Comparison of ENCODE assay signal across 14 cellular contexts in the genomic region with DNA sequence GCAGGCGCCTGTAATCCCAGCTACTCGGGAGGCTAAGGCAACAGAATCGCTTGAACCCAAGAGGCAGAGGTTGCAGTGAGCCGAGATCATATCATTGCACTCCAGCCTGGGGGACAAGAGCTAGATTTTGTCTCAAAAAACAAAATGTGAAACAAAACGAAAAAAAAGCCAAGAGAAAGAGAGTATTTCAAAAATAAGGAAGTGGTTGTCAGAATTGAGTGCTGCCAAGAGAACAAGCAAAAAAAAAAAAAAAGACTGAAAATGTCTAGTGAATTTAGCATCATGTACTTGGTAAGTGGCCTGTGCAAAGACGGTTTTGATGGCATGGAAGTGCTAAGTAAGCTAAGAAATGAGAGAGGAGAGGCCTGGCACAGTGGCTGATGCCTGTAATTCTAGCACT. TPM values are rescaled to one million over a fixed set of nuclear protein-coding genes. Genes with fewer than 3 reads are reported as not detected.
DNase-seq lines count a peak whose midpoint lies in the region; ATAC-seq, FAIRE-seq and TF ChIP-seq lines count a peak whose summit lies in the region.
"Had no signal": no experiment of that assay in that cellular context is flagged by ENCODE, and none has a peak within 500 bp of the region (broad histone marks: within the 10 kb centered on the region; RNA-seq: fewer than 3 reads in every experiment).

No MANE protein-coding gene starts in this region.

- H3K27me3 Mint-ChIP-seq in MCF 10A (ENCODE audit: insufficient read depth, unreplicated experiment) (no peaks in the 10 kb centered on the region), type B pancreatic cell (no peaks in the 10 kb centered on the region)

- no peak overlapping the region for H3K18ac ChIP-seq in mesendoderm (ENCODE audit: low read length)

- TF ChIP-seq EP300 in GM12878 (IDR thresholded peaks at IDR 0.05; ENCODE audit: borderline replicate concordance in 1 of 2, control insufficient read depth in 1 of 2, low read depth in 2 of 2, low read length in 2 of 2): no peak

- TF ChIP-seq CTCF in MCF 10A (IDR thresholded peaks at IDR 0.05; ENCODE audit: unreplicated experiment) (no peak), mammary epithelial cell (conservative IDR thresholded peaks at IDR 0.05 in 1 of 2, IDR thresholded peaks at IDR 0.05 in 1 of 2; ENCODE audit: extremely low read depth in 1 of 2, insufficient read depth in 1 of 2, low read depth in 1 of 2, low read length in 2 of 2) (no peak), GM12878 (IDR thresholded peaks at IDR 0.05 in 2 of 3, conservative IDR thresholded peaks at IDR 0.05 in 1 of 3; ENCODE audit: control insufficient read depth in 2 of 3, extremely low read depth in 1 of 3, insufficient read depth in 1 of 3, low read depth in 3 of 3, low read length in 3 of 3) (no peak), type B pancreatic cell (conservative IDR thresholded peaks at IDR 0.05) (no peak)

- peak overlapping the region; percentile 16 for H3K27ac Mint-ChIP-seq in MCF 10A (ENCODE audit: low read depth, unreplicated experiment)
- H3K27ac Mint-ChIP-seq in type B pancreatic cell: peak overlapping the region; percentile 57

- H4K20me1 ChIP-seq in mammary epithelial cell (ENCODE audit: insufficient read depth, low read length): no peaks in the 10 kb centered on the region
- H4K20me1 ChIP-seq in GM12878 (ENCODE audit: control insufficient read depth, insufficient read depth): no peaks in the 10 kb centered on the region

- no peak overlapping the region for H2BK5ac ChIP-seq in mesendoderm (ENCODE audit: low read length)

- H3K27me3 ChIP-seq in mammary epithelial cell (ENCODE audit: insufficient read depth, low read length) (no peaks in the 10 kb centered on the region), GM12878 (replicated peaks in 1 of 2; ENCODE audit: control insufficient read depth in 2 of 2, insufficient read depth in 2 of 2, low read length in 1 of 2) (no peaks in the 10 kb centered on the region), mesendoderm (ENCODE audit: insufficient read depth, low read length, poor library complexity) (no peaks in the 10 kb centered on the region)
- H3K27me3 ChIP-seq: foreskin keratinocyte had no signal

- no peak for ATAC-seq in GM12878
- ATAC-seq in HG02798 (IDR thresholded peaks at IDR 0.05; ENCODE audit: poor library complexity, unreplicated experiment): no peak

- H3K4ac ChIP-seq in mesendoderm (ENCODE audit: low read depth, low read length): no peak overlapping the region

- H3K9me3 ChIP-seq in mammary epithelial cell (replicated peaks; ENCODE audit: insufficient read depth, low read length): no peaks in the 10 kb centered on the region
- no peaks in the 10 kb centered on the region for H3K9me3 ChIP-seq in GM12878 (replicated peaks; ENCODE audit: control insufficient read depth, insufficient read depth, low read length)

- H3K79me2 ChIP-seq in mammary epithelial cell (ENCODE audit: insufficient read depth, low read length): peaks cover 96% of the 10 kb centered on the region
- peaks cover 57% of the 10 kb centered on the region for H3K79me2 ChIP-seq in GM12878 (ENCODE audit: control insufficient read depth, insufficient read depth, low read length)
- peaks cover 32% of the 10 kb centered on the region for H3K79me2 ChIP-seq in mesendoderm (ENCODE audit: control insufficient read depth, insufficient read depth, low read length)

- SMC1A ChIA-PET in GM12878 (lab: Charles Lee; ENCODE audit: uncharacterized antibody, unreplicated experiment): interaction anchor here (0.7 to 2.2 kb wide), 4 partner anchors 11 to 185 kb away, joined by 3 to 11 read pairs (median 4); no protein-coding TSS in a partner anchor

- no peak overlapping the region for H2AFZ ChIP-seq in mammary epithelial cell (ENCODE audit: low read depth, low read length)
- no peak overlapping the region for H2AFZ ChIP-seq in GM12878 (ENCODE audit: control insufficient read depth, low read depth, low read length)
- H2AFZ ChIP-seq: PC-9 had no signal

- H3K36me3 ChIP-seq in mammary epithelial cell (ENCODE audit: insufficient read depth, low read length) (no peaks in the 10 kb centered on the region), GM12878 (ENCODE audit: control insufficient read depth in 2 of 2, insufficient read depth in 2 of 2, low read length in 1 of 2) (no peaks in the 10 kb centered on the region; a peak in 1 of 4 replicates), mesendoderm (ENCODE audit: control insufficient read depth, insufficient read depth, low read length) (no peaks in the 10 kb centered on the region)

- intact Hi-C loops in MCF 10A (cut with micrococcal nuclease) (no loop called here), mammary epithelial cell (cut with micrococcal nuclease) (no loop called here), GM12878 (cut with micrococcal nuclease; ENCODE audit: unreplicated experiment) (no loop called here)

- H2BK120ac ChIP-seq in mesendoderm (ENCODE audit: low read depth, low read length): no peak overlapping the region

- in situ Hi-C loops in mammary epithelial cell (cut with MboI; ENCODE audit: low sequenced_read_pairs in 2 of 2) (no loop called here), GM12878 (cut with MboI) (no loop called here)

- RAD21 ChIA-PET in GM12878 (lab: Charles Lee; ENCODE audit: unreplicated experiment): interaction anchor here (1.3 kb wide), 1 partner anchor 14 kb away, joined by 6 read pairs; a partner anchor contains a TSS

- BruUV-seq in MCF 10A (replicated peaks; lab: Mats Ljungman, UMichigan) (no TSS peak), mammary epithelial cell (replicated peaks; lab: Mats Ljungman, UMichigan) (no TSS peak), GM12878 (replicated peaks; lab: Mats Ljungman, UMichigan) (no TSS peak)

- H3K27ac ChIP-seq in mammary epithelial cell (ENCODE audit: insufficient read depth, low read depth, low read length) (no peak overlapping the region), GM12878 (ENCODE audit: control insufficient read depth, insufficient read depth) (no peak overlapping the region), mesendoderm (ENCODE audit: low read depth, low read length) (no peak overlapping the region)
- H3K27ac ChIP-seq: foreskin keratinocyte, PC-9 had no signal

- H3K4me1 Mint-ChIP-seq in MCF 10A (ENCODE audit: insufficient read depth, unreplicated experiment): peaks cover 14% of the 10 kb centered on the region
- peaks cover 24% of the 10 kb centered on the region for H3K4me1 Mint-ChIP-seq in type B pancreatic cell (ENCODE audit: unreplicated experiment)

- H4K8ac ChIP-seq in mesendoderm (ENCODE audit: low read depth, low read length): no peak overlapping the region

- H3K4me3 ChIP-seq in mammary epithelial cell (replicated peaks in 1 of 3; ENCODE audit: insufficient read depth in 1 of 3, low read depth in 2 of 3, low read length in 3 of 3) (no peak overlapping the region), GM12878 (no peak overlapping the region), mesendoderm (ENCODE audit: low read length) (no peak overlapping the region)
- H3K4me3 ChIP-seq: PC-9 had no signal

- H3K56ac ChIP-seq in mesendoderm (ENCODE audit: low read length): no peak overlapping the region

- dilution Hi-C loops in mammary epithelial cell (cut with HindIII; ENCODE audit: low sequenced_read_pairs): no loop called here

- H4K5ac ChIP-seq in mesendoderm (ENCODE audit: low read length): no peak overlapping the region

- TF ChIP-seq RAD21 in GM12878 (IDR thresholded peaks at IDR 0.05; ENCODE audit: insufficient read depth, low read depth, low read length): no peak

- TF ChIP-seq POLR2A in GM12878 (IDR thresholded peaks at IDR 0.05; ENCODE audit: low read depth, low read length): no peak

- no peak overlapping the region for H3K23ac ChIP-seq in mesendoderm (ENCODE audit: low read length)

- H2AK5ac ChIP-seq in mesendoderm (ENCODE audit: low read length): no peak overlapping the region

- H3K9ac ChIP-seq in mammary epithelial cell (ENCODE audit: insufficient read depth, low read length): no peak overlapping the region
- no peak overlapping the region for H3K9ac ChIP-seq in GM12878 (ENCODE audit: control insufficient read depth, insufficient read depth, low read length)
- no peak overlapping the region for H3K9ac ChIP-seq in mesendoderm (ENCODE audit: low read length)

- POLR2A ChIA-PET in MCF 10A (lab: Yijun Ruan, JAX): interaction anchor here (0.6 to 2.0 kb wide), 6 partner anchors 10 to 57 kb away, joined by 3 to 7 read pairs (median 4); a partner anchor contains a TSS
- POLR2A ChIA-PET in GM12878 (lab: Charles Lee): interaction anchor here (0.7 to 1.3 kb wide), 4 partner anchors 10 to 88 kb away, joined by 3 to 7 read pairs (median 4); a partner anchor contains a TSS

- H3K36me3 Mint-ChIP-seq in MCF 10A (ENCODE audit: insufficient read depth, unreplicated experiment): peaks cover 26% of the 10 kb centered on the region
- peaks cover 6% of the 10 kb centered on the region for H3K36me3 Mint-ChIP-seq in type B pancreatic cell

- H3K4me3 Mint-ChIP-seq in MCF 10A (ENCODE audit: unreplicated experiment): no peak overlapping the region
- H3K4me3 Mint-ChIP-seq in type B pancreatic cell: no peak overlapping the region

- no peak for FAIRE-seq in GM12878 (lab: Jason Lieb, UNC)
- FAIRE-seq: GM12892, islet of Langerhans had no signal

- peaks cover 10% of the 10 kb centered on the region for H3K79me1 ChIP-seq in mesendoderm (ENCODE audit: low read length)

- H3K4me2 ChIP-seq in mammary epithelial cell (ENCODE audit: insufficient read depth, low read depth, low read length) (no peak overlapping the region), GM12878 (ENCODE audit: control insufficient read depth, insufficient read depth) (no peak overlapping the region), mesendoderm (ENCODE audit: low read length) (no peak overlapping the region)
- H3K4me2 ChIP-seq: PC-9 had no signal

- CTCF ChIA-PET in MCF 10A (lab: Yijun Ruan, JAX) (interaction anchor here (1.1 kb wide), 1 partner anchor 10 kb away, joined by 4 read pairs; no protein-coding TSS in a partner anchor), mammary epithelial cell (lab: Charles Lee; ENCODE audit: low non-redundant PET) (no interaction called here), GM12878 (lab: Yijun Ruan, JAX) (interaction anchor here (0.7 to 7.8 kb wide), 3 partner anchors 12 to 93 kb away, joined by 3 to 52 read pairs (median 4); a partner anchor contains a TSS)

- H2BK15ac ChIP-seq in mesendoderm (replicated peaks; ENCODE audit: low read depth): no peak overlapping the region

- DNase-seq in MCF 10A (ENCODE audit: unreplicated experiment) (no peak), mammary epithelial cell (no peak), NOMO-1 treated with dmso at 0.1 percent for 144 hours (lab: John Stamatoyannopoulos, UW; ENCODE audit: unreplicated experiment) (peak; percentile 17), GM12878 (ENCODE audit: low read depth, low spot score) (no peak), type B pancreatic cell (ENCODE audit: extremely low spot score, unreplicated experiment) (no peak), NCI-H187 (lab: John Stamatoyannopoulos, UW) (no peak), mesendoderm (no peak)
- DNase-seq: foreskin keratinocyte, NCI-H2171, PC-9, retina had no signal

- H3K9me3 Mint-ChIP-seq in MCF 10A (ENCODE audit: unreplicated experiment) (no peaks in the 10 kb centered on the region), type B pancreatic cell (no peaks in the 10 kb centered on the region)

- WGBS in mammary epithelial cell (ENCODE audit: low coverage, missing lambda C conversion rate): 86% methylated on average over 6 of the region's 6 CpGs
- WGBS in GM12878 (ENCODE audit: insufficient coverage, insufficient replicate concordance, low lambda C conversion rate, missing lambda C conversion rate): 35% methylated on average over 6 of the region's 6 CpGs
- no CpG with 5 or more reads among the region's 6 CpGs for WGBS in mesendoderm (ENCODE audit: extremely low coverage, insufficient coverage, low lambda C conversion rate)

- H3K4me1 ChIP-seq in mammary epithelial cell (ENCODE audit: insufficient read depth, low read length) (no peaks in the 10 kb centered on the region), GM12878 (ENCODE audit: control insufficient read depth, insufficient read depth, low read length) (peaks cover 10% of the 10 kb centered on the region), mesendoderm (ENCODE audit: control insufficient read depth, low read depth, low read length) (no peaks in the 10 kb centered on the region)

RNA-seq across cellular contexts. Expression of a gene that starts 14.3 kb away (rescaled TPM):
- total RNA-seq in MCF 10A (2022) (86.9 and 109 TPM in 2 replicates), mammary epithelial cell (10 to 100 TPM; 83.5 to 92.7 TPM), GM12878 (2014; rRNA removed) (25.8 and 31.1 TPM in 2 replicates), GM12878 (2014; rRNA removed; fragmentation: Illumina TruSeq; extraction: Trizol) (34.5 and 34.9 TPM in 2 replicates), GM12878 (2021) (51.1 and 55.6 TPM in 2 replicates), type B pancreatic cell (ENCODE audit: low replicate concordance) (76.2 and 85.1 TPM in 2 replicates)
- polyA plus RNA-seq in mammary epithelial cell (31.2 TPM), GM12878 (2011; rRNA removed) (25.1 and 28.9 TPM in 2 replicates), GM12878 (2014; fragmentation: Illumina TruSeq; extraction: Trizol) (24.6 and 25.5 TPM in 2 replicates), GM12878 (2014; fragmentation: Nextera tagmentation; extraction: Ambion mirVana) (10 to 100 TPM; 11.1 to 25.5 TPM), GM12878 (2014; rRNA removed) (23.1 and 26.0 TPM in 2 replicates), GM12878 (2016; fragmentation: Nextera tagmentation; extraction: Ambion mirVana) (10 to 100 TPM; 28.5 to 35.2 TPM)
- 88.1 TPM for polyA minus RNA-seq in mammary epithelial cell
- total RNA-seq in GM12878 (2013; cell fraction: nucleolus; rRNA removed): 27.3 and 28.9 TPM in 2 replicates
- 10.6 TPM for polyA plus RNA-seq in GM12878 (2011; ENCODE audit: low read depth)
- 18.9 and 21.8 TPM in 2 replicates for polyA plus RNA-seq in GM12878 (2011; cell fraction: cytosol; rRNA removed)
- 7.5 and 11.6 TPM in 2 replicates for polyA plus RNA-seq in GM12878 (2011; cell fraction: nucleus; rRNA removed)
- 12.7 and 13.4 TPM in 2 replicates for polyA plus RNA-seq in GM12878 (2012)
- polyA minus RNA-seq in GM12878 (2011; rRNA and poly(A)+ RNA removed): 29.7 and 34.2 TPM in 2 replicates
- polyA minus RNA-seq in GM12878 (2011; cell fraction: cytosol; rRNA and poly(A)+ RNA removed): 14.3 and 16.5 TPM in 2 replicates
- 5.2 and 6.4 TPM in 2 replicates for polyA minus RNA-seq in GM12878 (2011; cell fraction: nucleus; rRNA and poly(A)+ RNA removed)
- polyA plus RNA-seq in mesendoderm (2013, experiment 1 of 2): 35.1 TPM
- polyA plus RNA-seq in mesendoderm (2013, experiment 2 of 2): 34.9 TPM

RNA-seq across cellular contexts. Expression of a gene that starts 49.4 kb away (rescaled TPM):
- 15.0 and 22.3 TPM in 2 replicates for total RNA-seq in MCF 10A (2022)
- 10 to 100 TPM in 1 of 2 donors, 1 to 10 TPM in 1; 3.7 to 15.5 TPM for total RNA-seq in mammary epithelial cell
- 15.8 TPM for polyA plus RNA-seq in mammary epithelial cell
- 11.7 TPM for polyA minus RNA-seq in mammary epithelial cell
- total RNA-seq in GM12878 (2013; cell fraction: nucleolus; rRNA removed): 12.3 and 16.0 TPM in 2 replicates
- 5.4 and 6.8 TPM in 2 replicates for total RNA-seq in GM12878 (2014; rRNA removed)
- 6.0 and 6.3 TPM in 2 replicates for total RNA-seq in GM12878 (2014; rRNA removed; fragmentation: Illumina TruSeq; extraction: Trizol)
- total RNA-seq in GM12878 (2021): 24.3 TPM in 2 replicates
- 9.7 TPM for polyA plus RNA-seq in GM12878 (2011; ENCODE audit: low read depth)
- polyA plus RNA-seq in GM12878 (2011; rRNA removed): 4.4 and 14.3 TPM in 2 replicates
- polyA plus RNA-seq in GM12878 (2011; cell fraction: cytosol; rRNA removed): 31.1 and 32.2 TPM in 2 replicates
- 23.5 and 25.2 TPM in 2 replicates for polyA plus RNA-seq in GM12878 (2011; cell fraction: nucleus; rRNA removed)
- polyA plus RNA-seq in GM12878 (2012): 17.9 and 21.4 TPM in 2 replicates
- polyA plus RNA-seq in GM12878 (2014; fragmentation: Illumina TruSeq; extraction: Trizol): 5.7 and 11.7 TPM in 2 replicates
- 1 to 10 TPM; 2.3 to 3.4 TPM for polyA plus RNA-seq in GM12878 (2014; fragmentation: Nextera tagmentation; extraction: Ambion mirVana)
- polyA plus RNA-seq in GM12878 (2014; rRNA removed): 13.0 and 18.9 TPM in 2 replicates
- polyA plus RNA-seq in GM12878 (2016; fragmentation: Nextera tagmentation; extraction: Ambion mirVana): 10 to 100 TPM; 25.1 to 27.2 TPM
- 18.7 and 25.6 TPM in 2 replicates for polyA minus RNA-seq in GM12878 (2011; rRNA and poly(A)+ RNA removed)
- 8.3 and 13.0 TPM in 2 replicates for polyA minus RNA-seq in GM12878 (2011; cell fraction: cytosol; rRNA and poly(A)+ RNA removed)
- 5.0 and 8.5 TPM in 2 replicates for polyA minus RNA-seq in GM12878 (2011; cell fraction: nucleus; rRNA and poly(A)+ RNA removed)
- 17.2 and 23.3 TPM in 2 replicates for total RNA-seq in type B pancreatic cell (ENCODE audit: low replicate concordance)
- 22.1 TPM for polyA plus RNA-seq in mesendoderm (2013, experiment 1 of 2)
- 20.5 TPM for polyA plus RNA-seq in mesendoderm (2013, experiment 2 of 2)

RNA-seq across cellular contexts. Expression of a gene that starts 57.3 kb away (rescaled TPM):
- total RNA-seq in MCF 10A (2022): 61.8 and 64.8 TPM in 2 replicates
- 100 to 1,000 TPM in 1 of 2 donors, 10 to 100 TPM in 1; 53.5 to 100 TPM for total RNA-seq in mammary epithelial cell
- 32.4 TPM for polyA plus RNA-seq in mammary epithelial cell
- polyA minus RNA-seq in mammary epithelial cell: 75.9 TPM
- total RNA-seq in GM12878 (2013; cell fraction: nucleolus; rRNA removed): 39.8 and 42.3 TPM in 2 replicates
- total RNA-seq in GM12878 (2014; rRNA removed): 63.3 and 64.6 TPM in 2 replicates
- total RNA-seq in GM12878 (2014; rRNA removed; fragmentation: Illumina TruSeq; extraction: Trizol): 45.3 and 47.2 TPM in 2 replicates
- 66.5 and 71.3 TPM in 2 replicates for total RNA-seq in GM12878 (2021)
- 24.7 TPM for polyA plus RNA-seq in GM12878 (2011; ENCODE audit: low read depth)
- 31.5 and 42.0 TPM in 2 replicates for polyA plus RNA-seq in GM12878 (2011; rRNA removed)
- 48.2 and 50.1 TPM in 2 replicates for polyA plus RNA-seq in GM12878 (2011; cell fraction: cytosol; rRNA removed)
- 67.5 and 72.7 TPM in 2 replicates for polyA plus RNA-seq in GM12878 (2011; cell fraction: nucleus; rRNA removed)
- 27.1 and 30.3 TPM in 2 replicates for polyA plus RNA-seq in GM12878 (2012)
- polyA plus RNA-seq in GM12878 (2014; fragmentation: Illumina TruSeq; extraction: Trizol): 41.1 and 45.0 TPM in 2 replicates
- polyA plus RNA-seq in GM12878 (2014; fragmentation: Nextera tagmentation; extraction: Ambion mirVana): 10 to 100 TPM in 1 of 2 experiments, 1 to 10 TPM in 1; 7.2 to 10.3 TPM
- polyA plus RNA-seq in GM12878 (2014; rRNA removed): 48.6 and 52.7 TPM in 2 replicates
- 10 to 100 TPM; 86.1 to 93.7 TPM for polyA plus RNA-seq in GM12878 (2016; fragmentation: Nextera tagmentation; extraction: Ambion mirVana)
- polyA minus RNA-seq in GM12878 (2011; rRNA and poly(A)+ RNA removed): 45.5 and 46.1 TPM in 2 replicates
- 18.7 and 23.4 TPM in 2 replicates for polyA minus RNA-seq in GM12878 (2011; cell fraction: cytosol; rRNA and poly(A)+ RNA removed)
- 10.3 and 16.9 TPM in 2 replicates for polyA minus RNA-seq in GM12878 (2011; cell fraction: nucleus; rRNA and poly(A)+ RNA removed)
- 54.0 and 60.4 TPM in 2 replicates for total RNA-seq in type B pancreatic cell (ENCODE audit: low replicate concordance)
- 29.1 TPM for polyA plus RNA-seq in mesendoderm (2013, experiment 1 of 2)
- polyA plus RNA-seq in mesendoderm (2013, experiment 2 of 2): 28.4 TPM
